Comparison of ENCODE assay signal across 16 cellular contexts in genomic region chrX:136961594-136962135, GRCh38.
"Had no signal": no experiment of that assay in that cellular context is flagged by ENCODE, and none has a peak within 500 bp of the region (broad histone marks: within the 10 kb centered on the region; RNA-seq: fewer than 3 reads in every experiment).

No MANE protein-coding gene starts in this region.

- H3K27me3 Mint-ChIP-seq: naive thymus-derived CD4-positive, alpha-beta T cell had no signal

- H3K27me3 ChIP-seq: SJCRH30 had no signal

- H3K4me3 Mint-ChIP-seq: naive thymus-derived CD4-positive, alpha-beta T cell; T-helper 2 cell treated with Interferon-gamma antibody and Interleukin-4, amounts not matched to agents 5 μg/mL and 100 μg/mL, for 36 hours had no signal

- H3K27ac ChIP-seq: coronary artery, lower lobe of right lung, SJCRH30 had no signal

- ATAC-seq: left cardiac atrium; lower lobe of right lung; naive thymus-derived CD4-positive, alpha-beta T cell; right cardiac atrium had no signal

- H3K9me3 ChIP-seq: lower lobe of right lung, SJCRH30 had no signal

- H3K36me3 Mint-ChIP-seq: naive thymus-derived CD4-positive, alpha-beta T cell had no signal

- H3K9me3 Mint-ChIP-seq: naive thymus-derived CD4-positive, alpha-beta T cell; T-helper 2 cell treated with Interferon-gamma antibody and Interleukin-4, amounts not matched to agents 5 μg/mL and 100 μg/mL, for 36 hours had no signal

- H3K36me3 ChIP-seq: lower lobe of right lung, SJCRH30 had no signal

- DNase-seq: activated CD8-positive, alpha-beta memory T cell treated with anti-CD3 and anti-CD28 coated beads for 24 hours; activated naive CD4-positive, alpha-beta T cell treated with anti-CD3 and anti-CD28 coated beads, Interleukin-2, amount 50 U/mL, for 16 hours; amygdala; effector CD8-positive, alpha-beta T cell; hypothalamus; left cardiac atrium; lower lobe of right lung; naive thymus-derived CD4-positive, alpha-beta T cell; nucleus accumbens; right cardiac atrium; SJCRH30; stimulated activated CD4-positive, alpha-beta T cell treated with anti-CD3 and anti-CD28 coated beads, Interleukin-2, amount 100 ng/mL, for 24 hours; stimulated activated naive CD4-positive, alpha-beta T cell; trophoblast cell had no signal

- H3K4me3 ChIP-seq: coronary artery, lower lobe of right lung, SJCRH30 had no signal

- H3K27ac Mint-ChIP-seq: naive thymus-derived CD4-positive, alpha-beta T cell; T-helper 2 cell treated with Interferon-gamma antibody and Interleukin-4, amounts not matched to agents 5 μg/mL and 100 μg/mL, for 36 hours had no signal

- H3K4me1 ChIP-seq: lower lobe of right lung, SJCRH30 had no signal
